Comparison of ENCODE assay signal across 1 cellular context in genomic region chr20:36183155-36183944, GRCh38.
A peak's percentile ranks its signal among the peaks of the same experiment; 100 is the strongest.
TF ChIP-seq lines count a peak whose summit lies in the region.

No MANE protein-coding gene starts in this region.

TF ChIP-seq in K562, 482 proteins besides CTCF, POLR2A, EP300 and RAD21 (continued from another document and continues in another):
- TF ChIP-seq, protein P1, sequence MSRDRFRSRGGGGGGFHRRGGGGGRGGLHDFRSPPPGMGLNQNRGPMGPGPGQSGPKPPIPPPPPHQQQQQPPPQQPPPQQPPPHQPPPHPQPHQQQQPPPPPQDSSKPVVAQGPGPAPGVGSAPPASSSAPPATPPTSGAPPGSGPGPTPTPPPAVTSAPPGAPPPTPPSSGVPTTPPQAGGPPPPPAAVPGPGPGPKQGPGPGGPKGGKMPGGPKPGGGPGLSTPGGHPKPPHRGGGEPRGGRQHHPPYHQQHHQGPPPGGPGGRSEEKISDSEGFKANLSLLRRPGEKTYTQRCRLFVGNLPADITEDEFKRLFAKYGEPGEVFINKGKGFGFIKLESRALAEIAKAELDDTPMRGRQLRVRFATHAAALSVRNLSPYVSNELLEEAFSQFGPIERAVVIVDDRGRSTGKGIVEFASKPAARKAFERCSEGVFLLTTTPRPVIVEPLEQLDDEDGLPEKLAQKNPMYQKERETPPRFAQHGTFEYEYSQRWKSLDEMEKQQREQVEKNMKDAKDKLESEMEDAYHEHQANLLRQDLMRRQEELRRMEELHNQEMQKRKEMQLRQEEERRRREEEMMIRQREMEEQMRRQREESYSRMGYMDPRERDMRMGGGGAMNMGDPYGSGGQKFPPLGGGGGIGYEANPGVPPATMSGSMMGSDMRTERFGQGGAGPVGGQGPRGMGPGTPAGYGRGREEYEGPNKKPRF (IDR thresholded peaks at IDR 0.05; ENCODE audit: low read depth, low read length): no peak
- TF ChIP-seq, protein P2, sequence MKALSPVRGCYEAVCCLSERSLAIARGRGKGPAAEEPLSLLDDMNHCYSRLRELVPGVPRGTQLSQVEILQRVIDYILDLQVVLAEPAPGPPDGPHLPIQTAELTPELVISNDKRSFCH (CRISPR knock-in tag; IDR thresholded peaks at IDR 0.05): no peak
- TF ChIP-seq, protein P2 (tag; IDR thresholded peaks at IDR 0.05): peak; percentile 87
- TF ChIP-seq FOXP4 (CRISPR knock-in tag; IDR thresholded peaks at IDR 0.05; ENCODE audit: borderline replicate concordance) (no peak), SIN3A (IDR thresholded peaks at IDR 0.05; ENCODE audit: borderline replicate concordance in 2 of 2, control insufficient read depth in 1 of 2, low read depth in 2 of 2, low read length in 2 of 2) (no peak), SAP30 (IDR thresholded peaks at IDR 0.05; ENCODE audit: borderline replicate concordance, insufficient read depth, low read depth, low read length, poor library complexity, severe bottlenecking) (no peak), TRIM28 (IDR thresholded peaks at IDR 0.05) (0 out of 2 replicates have a peak, but pooled peaks have one; percentile 33), ZNF124 (CRISPR knock-in tag; IDR thresholded peaks at IDR 0.05) (no peak), ZNF785 (CRISPR knock-in tag; IDR thresholded peaks at IDR 0.05) (no peak), FUS (optimal IDR thresholded peaks at IDR 0.05; ENCODE audit: low read depth, low read length) (no peak), HMGN3 (IDR thresholded peaks at IDR 0.05; ENCODE audit: borderline replicate concordance, extremely low read depth, insufficient read length, low read depth, low read length) (no peak), ZFPM2 (CRISPR knock-in tag; IDR thresholded peaks at IDR 0.05) (no peak), POLR2H (tag; IDR thresholded peaks at IDR 0.05; ENCODE audit: low read depth) (no peak), SMARCE1 (IDR thresholded peaks at IDR 0.05) (peak; percentile 90), ETV6 (IDR thresholded peaks at IDR 0.05; ENCODE audit: borderline replicate concordance in 1 of 2, low read depth in 2 of 2, low read length in 1 of 2) (peak in 1 of 2 experiments; percentile 34; a peak in 1 of 4 replicates), ETV6 (CRISPR knock-in tag; IDR thresholded peaks at IDR 0.05; ENCODE audit: borderline replicate concordance) (no peak), RBM39 (optimal IDR thresholded peaks at IDR 0.05; ENCODE audit: low read depth, low read length) (no peak), ILK (tag; IDR thresholded peaks at IDR 0.05; ENCODE audit: borderline replicate concordance, low read depth) (no peak), ZNF778 (CRISPR knock-in tag; IDR thresholded peaks at IDR 0.05) (no peak), MLLT1 (IDR thresholded peaks at IDR 0.05) (no peak; a peak in 1 of 4 replicates), HMGXB4 (CRISPR knock-in tag; IDR thresholded peaks at IDR 0.05) (no peak), ZNF830 (CRISPR knock-in tag; IDR thresholded peaks at IDR 0.05) (no peak), FOXK2 (conservative IDR thresholded peaks at IDR 0.05 in 1 of 2, IDR thresholded peaks at IDR 0.05 in 1 of 2; ENCODE audit: low read depth in 2 of 2) (peak in 1 of 2 experiments; percentile 66; a peak in 1 of 4 replicates), CEBPG (CRISPR knock-in tag; IDR thresholded peaks at IDR 0.05) (no peak; the same call in none of the 2 replicates), CEBPG (tag; conservative IDR thresholded peaks at IDR 0.05 in 1 of 2, IDR thresholded peaks at IDR 0.05 in 1 of 2) (no peak), HINFP (tag; conservative IDR thresholded peaks at IDR 0.05; ENCODE audit: low read depth) (no peak), MYC (IDR thresholded peaks at IDR 0.05; ENCODE audit: low read depth, low read length) (0 out of 2 replicates have a peak, but pooled peaks have one; percentile 49), MYC (CRISPR knock-in tag; IDR thresholded peaks at IDR 0.05; ENCODE audit: borderline replicate concordance, low read depth) (no peak), PKNOX1 (IDR thresholded peaks at IDR 0.05) (peak; percentile 43; the same call in 1 of the 2 replicates), NFRKB (IDR thresholded peaks at IDR 0.05; ENCODE audit: low read depth) (no peak), ASH1L (IDR thresholded peaks at IDR 0.05; ENCODE audit: borderline replicate concordance, low read depth, partially characterized antibody) (no peak), RCOR1 (IDR thresholded peaks at IDR 0.05; ENCODE audit: borderline replicate concordance in 1 of 2, low read depth in 2 of 2, low read length in 2 of 2) (peak in 1 of 2 experiments; percentile 94; a peak in 2 of 4 replicates), TSHZ1 (CRISPR knock-in tag; IDR thresholded peaks at IDR 0.05) (no peak), MBD1 (CRISPR knock-in tag; IDR thresholded peaks at IDR 0.05) (no peak), ZNF282 (CRISPR knock-in tag; IDR thresholded peaks at IDR 0.05) (no peak), MAFG (tag; conservative IDR thresholded peaks at IDR 0.05) (0 out of 2 replicates have a peak, but pooled peaks have one; percentile 5), CLOCK (CRISPR knock-in tag; IDR thresholded peaks at IDR 0.05; ENCODE audit: borderline replicate concordance) (no peak), MEF2D (tag; conservative IDR thresholded peaks at IDR 0.05; ENCODE audit: low read depth) (peak; percentile 96), MED1 (CRISPR knock-in tag; IDR thresholded peaks at IDR 0.05; ENCODE audit: borderline replicate concordance) (no peak)
- TF ChIP-seq, protein P3, sequence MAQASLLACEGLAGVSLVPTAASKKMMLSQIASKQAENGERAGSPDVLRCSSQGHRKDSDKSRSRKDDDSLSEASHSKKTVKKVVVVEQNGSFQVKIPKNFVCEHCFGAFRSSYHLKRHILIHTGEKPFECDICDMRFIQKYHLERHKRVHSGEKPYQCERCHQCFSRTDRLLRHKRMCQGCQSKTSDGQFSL (CRISPR knock-in tag; IDR thresholded peaks at IDR 0.05): no peak
- TF ChIP-seq, protein P3 (tag; IDR thresholded peaks at IDR 0.05): no peak
